Comparison of ENCODE assay signal across 8 cellular contexts in genomic region chr14:106556665-106557289, GRCh38.
DNase-seq lines count a peak whose midpoint lies in the region; ATAC-seq, FAIRE-seq and TF ChIP-seq lines count a peak whose summit lies in the region.

No MANE protein-coding gene starts in this region.

- H2BK12ac ChIP-seq in H1 (ENCODE audit: low read depth, low read length), result no peak overlapping the region

- H3K4me3 ChIP-seq in GM06990 (replicated peaks; ENCODE audit: low read depth, low read length) (no peak overlapping the region), H1 (ENCODE audit: extremely low read depth in 1 of 4, insufficient read depth in 2 of 4, low read depth in 3 of 4, low read length in 4 of 4) (no peak overlapping the region)

- no peaks in the 10 kb centered on the region for H4K20me1 ChIP-seq in H1 (replicated peaks in 1 of 2; ENCODE audit: control insufficient read depth in 1 of 2, insufficient read depth in 2 of 2, low read length in 2 of 2)

- no peak overlapping the region for H3K4ac ChIP-seq in H1 (replicated peaks; ENCODE audit: insufficient read length, low read depth, low read length)

- no peak overlapping the region for H2BK15ac ChIP-seq in H1 (ENCODE audit: low read length)

- peaks cover 22% of the 10 kb centered on the region for H3K27me3 Mint-ChIP-seq in activated CD4-positive, alpha-beta T cell treated with anti-CD3 and anti-CD28 coated beads, Interleukin-2, amount 10 ng/mL, durations not matched to agents 24 days and 14 days

- H4K8ac ChIP-seq in H1 (ENCODE audit: extremely low read depth, insufficient read depth, low read length), result no peak overlapping the region

- intact Hi-C loops in activated CD4-positive, alpha-beta T cell treated with anti-CD3 and anti-CD28 coated beads, Interleukin-2, amount 10 ng/mL, durations not matched to agents 24 days and 14 days (cut with micrococcal nuclease), result no loop called here

- WGBS in H1 (ENCODE audit: extremely low coverage in 1 of 2, insufficient coverage in 1 of 2, insufficient read length in 1 of 2, insufficient replicate concordance in 2 of 2, low coverage in 1 of 2, low lambda C conversion rate in 2 of 2, missing lambda C conversion rate in 1 of 2), 2 experiments, result 51% methylated on average over 13 of the region's 13 CpGs; no CpG with 5 or more reads in 1 of the 2 experiments

- H2AK5ac ChIP-seq in H1 (ENCODE audit: low read depth, low read length), result no peak overlapping the region

- H3K4me3 Mint-ChIP-seq in activated CD4-positive, alpha-beta T cell treated with anti-CD3 and anti-CD28 coated beads, Interleukin-2, amount 10 ng/mL, durations not matched to agents 24 days and 14 days, result no peak overlapping the region

- no peaks in the 10 kb centered on the region for H3K36me3 Mint-ChIP-seq in activated CD4-positive, alpha-beta T cell treated with anti-CD3 and anti-CD28 coated beads, Interleukin-2, amount 10 ng/mL, durations not matched to agents 24 days and 14 days (ENCODE audit: low read depth)

- no peak overlapping the region for H2BK5ac ChIP-seq in H1 (ENCODE audit: low read depth, low read length)

- no peak for ATAC-seq in GM19452 (IDR thresholded peaks at IDR 0.05; ENCODE audit: unreplicated experiment)

- peak in 1 of 2 experiments; percentile 7; a peak in 1 of 4 replicates for TF ChIP-seq RAD21 in H1 (IDR thresholded peaks at IDR 0.05 in 1 of 2, conservative IDR thresholded peaks at IDR 0.05 in 1 of 2; ENCODE audit: low read depth in 2 of 2, low read length in 2 of 2)

- peak; percentile 86 for TF ChIP-seq CTCF in GM06990 (IDR thresholded peaks at IDR 0.05; ENCODE audit: insufficient read depth, low read length, poor library complexity, severe bottlenecking)
- TF ChIP-seq CTCF in H1 (IDR thresholded peaks at IDR 0.05; ENCODE audit: control extremely low read depth in 1 of 3, insufficient read depth in 1 of 3, low read depth in 1 of 3, low read length in 3 of 3), result peak; percentile 3 to 46 (median 32); a peak in 2 of 4 replicates

- H3K79me1 ChIP-seq in H1 (ENCODE audit: low read depth, low read length), result no peaks in the 10 kb centered on the region

- H3K4me1 Mint-ChIP-seq in activated CD4-positive, alpha-beta T cell treated with anti-CD3 and anti-CD28 coated beads, Interleukin-2, amount 10 ng/mL, durations not matched to agents 24 days and 14 days, result no peaks in the 10 kb centered on the region

- H3K9me3 ChIP-seq in H1 (ENCODE audit: insufficient read depth in 2 of 2, low read depth in 1 of 2, low read length in 1 of 2), result peaks cover 57 to 66% of the 10 kb centered on the region in 2 experiments

- H3K56ac ChIP-seq in H1 (replicated peaks; ENCODE audit: insufficient read length, low read depth, low read length), result no peak overlapping the region

- H3K4me1 ChIP-seq in H1 (replicated peaks in 1 of 4; ENCODE audit: control insufficient read depth in 3 of 4, insufficient read depth in 4 of 4, low read length in 3 of 4), result no peaks in the 10 kb centered on the region

- H3K36me3 ChIP-seq in GM06990 (ENCODE audit: control insufficient read depth, insufficient read depth, low read length), result no peaks in the 10 kb centered on the region
- peaks cover 0 to 2% (median 0%) of the 10 kb centered on the region in 4 experiments; a peak in 1 of 8 replicates for H3K36me3 ChIP-seq in H1 (ENCODE audit: control insufficient read depth in 2 of 4, insufficient read depth in 4 of 4, low read length in 3 of 4)

- no peak overlapping the region for H3K14ac ChIP-seq in H1 (ENCODE audit: insufficient read length)

- H2BK120ac ChIP-seq in H1 (replicated peaks; ENCODE audit: low read depth, low read length), result no peak overlapping the region

- no peaks in the 10 kb centered on the region for H3K79me2 ChIP-seq in H1 (ENCODE audit: control insufficient read depth in 1 of 2, insufficient read depth in 2 of 2, low read length in 2 of 2)

- H2BK20ac ChIP-seq in H1 (ENCODE audit: low read length), result no peak overlapping the region

- H3K9me3 Mint-ChIP-seq in activated CD4-positive, alpha-beta T cell treated with anti-CD3 and anti-CD28 coated beads, Interleukin-2, amount 10 ng/mL, durations not matched to agents 24 days and 14 days, result no peaks in the 10 kb centered on the region

- no peak overlapping the region for H3K18ac ChIP-seq in H1 (ENCODE audit: extremely low read depth, low read length)

- DNase-seq in GM06990 (ENCODE audit: extremely low read depth, insufficient read length), result peak; percentile 43
- peak; percentile 63 for DNase-seq in NCI-H146 (lab: John Stamatoyannopoulos, UW)
- peak; percentile 93 for DNase-seq in activated CD4-positive, alpha-beta T cell treated with anti-CD3 and anti-CD28 coated beads, Interleukin-2, amount 10 ng/mL, durations not matched to agents 24 days and 14 days
- DNase-seq in H1 (ENCODE audit: low read depth in 1 of 2, low spot score in 2 of 2), result peak in 1 of 2 experiments; percentile 53
- DNase-seq in stimulated activated CD4-positive, alpha-beta T cell treated with anti-CD3 and anti-CD28 coated beads, TNF-alpha, amount 100 ng/mL, for 24 hours (ENCODE audit: low read depth in 3 of 3), result peak; percentile 71 to 81 (median 71)
- DNase-seq in cerebellar nuclear complex (lab: John Stamatoyannopoulos, UW), result no peak
- no peak for DNase-seq in NOMO-1 treated with DMSO at 0.1 percent for 48 hours (lab: John Stamatoyannopoulos, UW; ENCODE audit: unreplicated experiment)

- CTCF ChIA-PET in H1 (lab: Charles Lee; ENCODE audit: partially characterized antibody), result interaction anchor here (0.7 to 1.1 kb wide), 2 partner anchors 15 to 38 kb away, joined by 3 read pairs; no protein-coding TSS in a partner anchor

- no peaks in the 10 kb centered on the region for H3K27me3 ChIP-seq in GM06990 (replicated peaks; ENCODE audit: control insufficient read depth, insufficient read depth, low read length)
- no peaks in the 10 kb centered on the region for H3K27me3 ChIP-seq in H1 (replicated peaks in 1 of 4; ENCODE audit: control insufficient read depth in 3 of 4, extremely low read depth in 1 of 4, insufficient read depth in 3 of 4, low read length in 3 of 4)

- no peak overlapping the region for H3K9ac ChIP-seq in H1 (replicated peaks in 1 of 4; ENCODE audit: extremely low read depth in 1 of 4, low read depth in 3 of 4, low read length in 3 of 4)

- H3K27ac Mint-ChIP-seq in activated CD4-positive, alpha-beta T cell treated with anti-CD3 and anti-CD28 coated beads, Interleukin-2, amount 10 ng/mL, durations not matched to agents 24 days and 14 days, result no peak overlapping the region

- H4K91ac ChIP-seq in H1 (replicated peaks; ENCODE audit: insufficient read length, low read length), result no peak overlapping the region

- H4K5ac ChIP-seq in H1 (ENCODE audit: insufficient read length, low read depth, low read length), result no peak overlapping the region

- no peak overlapping the region for H3K4me2 ChIP-seq in H1 (ENCODE audit: insufficient read depth in 1 of 2, low read depth in 2 of 2, low read length in 2 of 2)

- no peak overlapping the region for H3K27ac ChIP-seq in H1 (ENCODE audit: low read depth, low read length)

- no peak for FAIRE-seq in H1 (lab: Jason Lieb, UNC)

- H3K23ac ChIP-seq in H1 (ENCODE audit: insufficient read length), result no peak overlapping the region

- H3K23me2 ChIP-seq in H1 (ENCODE audit: low read depth, low read length), result no peaks in the 10 kb centered on the region

- POLR2A ChIA-PET in H1 (lab: Charles Lee; ENCODE audit: partially characterized antibody), result no interaction called here

- no peak overlapping the region for H2AFZ ChIP-seq in H1 (ENCODE audit: low read length)

- TF ChIP-seq EP300 in H1 (IDR thresholded peaks at IDR 0.05; ENCODE audit: borderline replicate concordance in 1 of 2, low read depth in 2 of 2, low read length in 2 of 2), result no peak

- TF ChIP-seq POLR2A in H1 (IDR thresholded peaks at IDR 0.05; ENCODE audit: control extremely low read depth in 1 of 2, low read depth in 2 of 2, low read length in 2 of 2), result no peak

TF ChIP-seq in H1, 55 proteins besides CTCF, POLR2A, EP300 and RAD21 (continues in another document):
- TF ChIP-seq SAP30 (IDR thresholded peaks at IDR 0.05; ENCODE audit: insufficient read depth, insufficient replicate concordance, low read length) (no peak), TAF7 (optimal IDR thresholded peaks at IDR 0.05; ENCODE audit: borderline replicate concordance, low read depth, low read length) (no peak), YY1 (IDR thresholded peaks at IDR 0.05; ENCODE audit: low read depth, low read length) (no peak), SP1 (IDR thresholded peaks at IDR 0.05; ENCODE audit: low read depth, low read length) (no peak), KDM4A (IDR thresholded peaks at IDR 0.05; ENCODE audit: low read depth, low read length, severe bottlenecking) (no peak), BACH1 (IDR thresholded peaks at IDR 0.05; ENCODE audit: low read length) (no peak), EGR1 (IDR thresholded peaks at IDR 0.05; ENCODE audit: borderline replicate concordance, low read depth, low read length) (no peak), HDAC6 (IDR thresholded peaks at IDR 0.05; ENCODE audit: low read depth, low read length) (no peak), CTBP2 (IDR thresholded peaks at IDR 0.05; ENCODE audit: borderline replicate concordance, insufficient read depth, insufficient read length, low read length) (no peak), SIN3A (conservative IDR thresholded peaks at IDR 0.05 in 1 of 2, IDR thresholded peaks at IDR 0.05 in 1 of 2; ENCODE audit: low read depth in 1 of 2, low read length in 2 of 2) (no peak), SP4 (IDR thresholded peaks at IDR 0.05; ENCODE audit: low read length) (no peak), HDAC2 (IDR thresholded peaks at IDR 0.05; ENCODE audit: borderline replicate concordance in 1 of 2, low read depth in 2 of 2, low read length in 2 of 2) (no peak), POU5F1 (IDR thresholded peaks at IDR 0.05; ENCODE audit: low read depth, low read length) (no peak), RNF2 (IDR thresholded peaks at IDR 0.05; ENCODE audit: borderline replicate concordance, low read depth, low read length, missing control alignments, poor library complexity, severe bottlenecking) (no peak), PHF8 (conservative IDR thresholded peaks at IDR 0.05; ENCODE audit: low read depth, low read length) (no peak), POLR2AphosphoS5 (IDR thresholded peaks at IDR 0.05; ENCODE audit: low read depth, low read length) (no peak)
- TF ChIP-seq, protein P1, sequence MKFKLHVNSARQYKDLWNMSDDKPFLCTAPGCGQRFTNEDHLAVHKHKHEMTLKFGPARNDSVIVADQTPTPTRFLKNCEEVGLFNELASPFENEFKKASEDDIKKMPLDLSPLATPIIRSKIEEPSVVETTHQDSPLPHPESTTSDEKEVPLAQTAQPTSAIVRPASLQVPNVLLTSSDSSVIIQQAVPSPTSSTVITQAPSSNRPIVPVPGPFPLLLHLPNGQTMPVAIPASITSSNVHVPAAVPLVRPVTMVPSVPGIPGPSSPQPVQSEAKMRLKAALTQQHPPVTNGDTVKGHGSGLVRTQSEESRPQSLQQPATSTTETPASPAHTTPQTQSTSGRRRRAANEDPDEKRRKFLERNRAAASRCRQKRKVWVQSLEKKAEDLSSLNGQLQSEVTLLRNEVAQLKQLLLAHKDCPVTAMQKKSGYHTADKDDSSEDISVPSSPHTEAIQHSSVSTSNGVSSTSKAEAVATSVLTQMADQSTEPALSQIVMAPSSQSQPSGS (IDR thresholded peaks at IDR 0.05; ENCODE audit: low read length), result no peak

Comparison
In these comparisons a context has a peak if more than half of its experiments do, and no peak if none do; other contexts are left out.
1. DNase-seq: peak in GM06990 (single experiment), NCI-H146 (single experiment), activated CD4-positive, alpha-beta T cell treated with anti-CD3 and anti-CD28 coated beads, Interleukin-2, amount 10 ng/mL, durations not matched to agents 24 days and 14 days (single experiment) and stimulated activated CD4-positive, alpha-beta T cell treated with anti-CD3 and anti-CD28 coated beads, TNF-alpha, amount 100 ng/mL, for 24 hours (3 of 3); none in cerebellar nuclear complex (0 of 2) and NOMO-1 treated with DMSO at 0.1 percent for 48 hours (single experiment).